In genomic region chr2:73982140-73982617, GRCh38 we compare ENCODE assay signal across 10 cellular contexts. TPM values are rescaled to one million over a fixed set of nuclear protein-coding genes. Genes with fewer than 3 reads are reported as not detected.
DNase-seq lines count a peak whose midpoint lies in the region; ATAC-seq, FAIRE-seq and TF ChIP-seq lines count a peak whose summit lies in the region.
"Had no signal": no experiment of that assay in that cellular context is flagged by ENCODE, and none has a peak within 500 bp of the region (broad histone marks: within the 10 kb centered on the region; RNA-seq: fewer than 3 reads in every experiment).

No MANE protein-coding gene starts in this region.

- intact Hi-C loops in HepG2 (cut with micrococcal nuclease; ENCODE audit: unreplicated experiment) (loop anchor here (5.0 kb wide), 2 partner anchors 55 to 100 kb away; partner anchors contain the start of gene DGUOK), right lobe of liver (cut with DNase I) (no loop called here), left colon (cut with DNase I, micrococcal nuclease) (loop anchor here in 1 of 2 donors (5.0 kb wide), 1 partner anchor 55 kb away; the partner anchor contains the start of gene DGUOK)

- peak overlapping the region; percentile 21 for H3K4me3 Mint-ChIP-seq in astrocyte (ENCODE audit: unreplicated experiment)

- H3K36me3 ChIP-seq in HepG2 (replicated peaks in 1 of 2; ENCODE audit: control insufficient read depth in 1 of 2, insufficient read depth in 2 of 2, low read length in 2 of 2) (no peaks in the 10 kb centered on the region), right lobe of liver (no peaks in the 10 kb centered on the region), astrocyte (ENCODE audit: insufficient read depth, low read length) (no peaks in the 10 kb centered on the region)

- H3K4me1 ChIP-seq in HepG2 (ENCODE audit: insufficient read depth, low read length) (peaks cover 64% of the 10 kb centered on the region), right lobe of liver (peaks cover 0 to 35% (median 17%) of the 10 kb centered on the region in 4 donors), astrocyte (ENCODE audit: insufficient read depth, low read length) (peaks cover 31% of the 10 kb centered on the region)

- H3K27ac ChIP-seq in HepG2 (ENCODE audit: extremely low read length, insufficient read depth, low read length) (no peak overlapping the region), right lobe of liver (no peak overlapping the region), astrocyte (ENCODE audit: low read depth, low read length) (no peak overlapping the region)

- ATAC-seq in HepG2 (no peak), right lobe of liver (no peak), left colon (peak; percentile 6), GM21619 (IDR thresholded peaks at IDR 0.05; ENCODE audit: unreplicated experiment) (no peak), GM21390 (IDR thresholded peaks at IDR 0.05; ENCODE audit: unreplicated experiment) (no peak)

- H3K36me3 Mint-ChIP-seq in astrocyte (ENCODE audit: low read depth, unreplicated experiment), result peaks cover under 1% of the 10 kb centered on the region

- H3K79me2 ChIP-seq in HepG2 (ENCODE audit: insufficient read depth, low read length) (peaks cover 16% of the 10 kb centered on the region), astrocyte (ENCODE audit: insufficient read depth, low read length) (peaks cover 15% of the 10 kb centered on the region)

- TF ChIP-seq POLR2A in HepG2 (IDR thresholded peaks at IDR 0.05; ENCODE audit: insufficient read depth in 1 of 2, low read depth in 2 of 2, low read length in 2 of 2) (peak in 1 of 2 experiments; percentile 41; a peak in 1 of 4 replicates), right lobe of liver (IDR thresholded peaks at IDR 0.05) (no peak)

- H3K9me3 ChIP-seq in HepG2 (ENCODE audit: low read length) (no peaks in the 10 kb centered on the region), right lobe of liver (no peaks in the 10 kb centered on the region), astrocyte (ENCODE audit: insufficient read depth, low read depth, low read length) (no peaks in the 10 kb centered on the region)

- H3K4me3 ChIP-seq in HepG2 (replicated peaks in 1 of 3; ENCODE audit: insufficient read depth in 1 of 3, low read depth in 2 of 3, low read length in 3 of 3), result peak overlapping the region in 1 of 3 experiments; percentile 63; a peak in 1 of 6 replicates
- no peak overlapping the region for H3K4me3 ChIP-seq in right lobe of liver
- no peak overlapping the region for H3K4me3 ChIP-seq in astrocyte (ENCODE audit: insufficient read depth, low read depth, low read length)

- no peaks in the 10 kb centered on the region for H4K20me1 ChIP-seq in HepG2 (ENCODE audit: insufficient read depth, low read length)
- H4K20me1 ChIP-seq in astrocyte (ENCODE audit: insufficient read depth, low read length), result peaks cover 7% of the 10 kb centered on the region

- peak overlapping the region; percentile 91; the same call in 1 of the 2 replicates for H3K4me2 ChIP-seq in HepG2 (ENCODE audit: low read depth, low read length)
- H3K4me2 ChIP-seq in astrocyte (ENCODE audit: low read length), result peak overlapping the region; percentile 79

- DNase-seq in HepG2 (ENCODE audit: low spot score), result no peak
- no peak for DNase-seq in right lobe of liver
- peak; percentile 45 for DNase-seq in astrocyte (ENCODE audit: low read depth)
- DNase-seq in left colon, result peak; percentile 45 to 53
- no peak for DNase-seq in NCI-H1092 (lab: John Stamatoyannopoulos, UW)
- DNase-seq in GM19238 (ENCODE audit: insufficient read length, low spot score), result no peak
- DNase-seq: activated effector memory CD4-positive, alpha-beta T cell treated with Interleukin-2 at 50 U/mL for 16 hours had no signal

- H3K4me1 Mint-ChIP-seq in astrocyte (ENCODE audit: low read depth, unreplicated experiment), result peaks cover 31% of the 10 kb centered on the region

- no TSS peak for BruUV-seq in HepG2 (replicated peaks; lab: Mats Ljungman, UMichigan)

- no peak overlapping the region for H3K27ac Mint-ChIP-seq in astrocyte (ENCODE audit: unreplicated experiment)

- TF ChIP-seq RAD21 in HepG2 (CRISPR knock-in tag; IDR thresholded peaks at IDR 0.05), result no peak

- peaks cover 8% of the 10 kb centered on the region for H3K27me3 Mint-ChIP-seq in astrocyte (ENCODE audit: low read depth, unreplicated experiment)

- in situ Hi-C loops in HepG2 (cut with HindIII; ENCODE audit: extremely low pct_ligation_motif_present, low pct_unique_long_range_greater_than_20kb), result no loop called here

- CTCF ChIA-PET in HepG2 (lab: Yijun Ruan, JAX; ENCODE audit: low intra/inter-chr PET ratio, low total read pairs), result no interaction called here

- POLR2A ChIA-PET in HepG2 (lab: Yijun Ruan, JAX), result interaction anchor here (1.9 kb wide), 1 partner anchor 138 kb away, joined by 5 read pairs; no protein-coding TSS in a partner anchor

- FAIRE-seq in HepG2 (lab: Jason Lieb, UNC), result no peak
- no peak for FAIRE-seq in astrocyte (lab: Jason Lieb, UNC)
- FAIRE-seq: HTR-8/SVneo had no signal

- no peak overlapping the region for H3K9ac ChIP-seq in HepG2 (ENCODE audit: insufficient read depth, low read depth, low read length)
- no peak overlapping the region for H3K9ac ChIP-seq in astrocyte (ENCODE audit: low read length)

- H2AFZ ChIP-seq in HepG2 (ENCODE audit: low read length) (no peak overlapping the region), astrocyte (ENCODE audit: low read depth, low read length) (no peak overlapping the region)

- no peaks in the 10 kb centered on the region for H3K9me3 Mint-ChIP-seq in astrocyte (ENCODE audit: unreplicated experiment)

- TF ChIP-seq EP300 in HepG2 (IDR thresholded peaks at IDR 0.05; ENCODE audit: low read depth in 2 of 2, low read length in 2 of 2) (no peak), HepG2 (CRISPR knock-in tag; IDR thresholded peaks at IDR 0.05; ENCODE audit: borderline replicate concordance) (no peak)

- H3K27me3 ChIP-seq in HepG2 (ENCODE audit: control insufficient read depth in 1 of 2, insufficient read depth in 2 of 2, low read length in 2 of 2) (peaks cover 0 to 49% of the 10 kb centered on the region in 2 experiments; a peak in 2 of 5 replicates), right lobe of liver (no peaks in the 10 kb centered on the region), astrocyte (ENCODE audit: insufficient read depth, low read length) (peaks cover 8% of the 10 kb centered on the region)

- TF ChIP-seq CTCF in HepG2 (CRISPR knock-in tag; IDR thresholded peaks at IDR 0.05) (no peak), right lobe of liver (IDR thresholded peaks at IDR 0.05) (no peak), astrocyte (IDR thresholded peaks at IDR 0.05; ENCODE audit: insufficient read depth, low read depth, low read length) (no peak)

- WGBS in HepG2 (ENCODE audit: low lambda C conversion rate), result 55% methylated on average over 7 of the region's 7 CpGs
- 53% methylated on average over 4 of the region's 7 CpGs for WGBS in right lobe of liver (ENCODE audit: insufficient coverage, low coverage, low lambda C conversion rate, missing lambda C conversion rate)

RNA-seq across cellular contexts. Expression of gene TET3, which starts 2.5 kb away (rescaled TPM):
- total RNA-seq in HepG2 (2016; rRNA removed; fragmentation: Illumina TruSeq; extraction: Trizol) (6.8 TPM in 2 replicates), right lobe of liver (1 to 10 TPM; 3.7 to 6.8 (median 5.1) TPM), astrocyte (32.8 and 39.9 TPM in 2 replicates), left colon (10 to 100 TPM; 21.0 to 29.4 TPM)
- total RNA-seq in HepG2 (2016; cell fraction: cytosol; rRNA removed; fragmentation: Illumina TruSeq; extraction: Trizol; ENCODE audit: low read depth), result 0.71 and 1.2 TPM in 2 replicates
- 6.1 and 7.2 TPM in 2 replicates for total RNA-seq in HepG2 (2016; cell fraction: insoluble cytoplasmic fraction; rRNA removed; fragmentation: Illumina TruSeq; extraction: Trizol)
- total RNA-seq in HepG2 (2016; cell fraction: membrane; rRNA removed; fragmentation: Illumina TruSeq; extraction: Trizol), result 2.4 and 2.7 TPM in 2 replicates
- 12.1 and 16.6 TPM in 2 replicates for total RNA-seq in HepG2 (2016; cell fraction: nucleus; rRNA removed; fragmentation: Illumina TruSeq; extraction: Trizol)
- polyA plus RNA-seq in HepG2 (2011; rRNA removed), result 4.3 and 4.7 TPM in 2 replicates
- 1.7 and 2.0 TPM in 2 replicates for polyA plus RNA-seq in HepG2 (2011; cell fraction: cytosol; rRNA removed)
- 19.7 and 21.9 TPM in 2 replicates for polyA plus RNA-seq in HepG2 (2011; cell fraction: nucleus; rRNA removed)
- polyA plus RNA-seq in HepG2 (2012), result 6.0 and 7.3 TPM in 2 replicates
- 0.26 and 0.32 TPM in 2 replicates for polyA plus RNA-seq in HepG2 (2016; cell fraction: cytosol; fragmentation: Illumina TruSeq; extraction: Trizol; ENCODE audit: low read depth)
- 4.5 and 5.7 TPM in 2 replicates for polyA plus RNA-seq in HepG2 (2016; cell fraction: insoluble cytoplasmic fraction; fragmentation: Illumina TruSeq; extraction: Trizol; ENCODE audit: low read depth)
- 0.63 and 0.87 TPM in 2 replicates for polyA plus RNA-seq in HepG2 (2016; cell fraction: membrane; fragmentation: Illumina TruSeq; extraction: Trizol; ENCODE audit: low read depth)
- 24.0 and 27.9 TPM in 2 replicates for polyA plus RNA-seq in HepG2 (2016; cell fraction: nucleus; fragmentation: Illumina TruSeq; extraction: Trizol; ENCODE audit: insufficient read depth, low read depth)
- 7.6 and 10.7 TPM in 2 replicates for polyA minus RNA-seq in HepG2 (2011; rRNA and poly(A)+ RNA removed; ENCODE audit: low replicate concordance)
- 3.4 and 4.2 TPM in 2 replicates for polyA minus RNA-seq in HepG2 (2011; cell fraction: cytosol; rRNA and poly(A)+ RNA removed)
- polyA minus RNA-seq in HepG2 (2011; cell fraction: nucleus; rRNA and poly(A)+ RNA removed), result 14.0 and 14.5 TPM in 2 replicates

RNA-seq across cellular contexts. Expression of gene DGUOK, which starts 55.5 kb away (rescaled TPM):
- total RNA-seq in HepG2 (2016; rRNA removed; fragmentation: Illumina TruSeq; extraction: Trizol), result 105 and 130 TPM in 2 replicates
- total RNA-seq in HepG2 (2016; cell fraction: cytosol; rRNA removed; fragmentation: Illumina TruSeq; extraction: Trizol; ENCODE audit: low read depth), result 22.6 and 22.7 TPM in 2 replicates
- total RNA-seq in HepG2 (2016; cell fraction: insoluble cytoplasmic fraction; rRNA removed; fragmentation: Illumina TruSeq; extraction: Trizol), result 106 and 144 TPM in 2 replicates
- total RNA-seq in HepG2 (2016; cell fraction: membrane; rRNA removed; fragmentation: Illumina TruSeq; extraction: Trizol), result 48.1 and 55.5 TPM in 2 replicates
- total RNA-seq in HepG2 (2016; cell fraction: nucleus; rRNA removed; fragmentation: Illumina TruSeq; extraction: Trizol), result 47.4 and 51.2 TPM in 2 replicates
- 124 and 137 TPM in 2 replicates for polyA plus RNA-seq in HepG2 (2011; rRNA removed)
- 118 and 121 TPM in 2 replicates for polyA plus RNA-seq in HepG2 (2011; cell fraction: cytosol; rRNA removed)
- polyA plus RNA-seq in HepG2 (2011; cell fraction: nucleus; rRNA removed), result 36.3 and 40.1 TPM in 2 replicates
- 107 and 124 TPM in 2 replicates for polyA plus RNA-seq in HepG2 (2012)
- 26.7 and 29.0 TPM in 2 replicates for polyA plus RNA-seq in HepG2 (2016; cell fraction: cytosol; fragmentation: Illumina TruSeq; extraction: Trizol; ENCODE audit: low read depth)
- polyA plus RNA-seq in HepG2 (2016; cell fraction: insoluble cytoplasmic fraction; fragmentation: Illumina TruSeq; extraction: Trizol; ENCODE audit: low read depth), result 184 and 199 TPM in 2 replicates
- 57.6 and 62.2 TPM in 2 replicates for polyA plus RNA-seq in HepG2 (2016; cell fraction: membrane; fragmentation: Illumina TruSeq; extraction: Trizol; ENCODE audit: low read depth)
- 105 and 115 TPM in 2 replicates for polyA plus RNA-seq in HepG2 (2016; cell fraction: nucleus; fragmentation: Illumina TruSeq; extraction: Trizol; ENCODE audit: insufficient read depth, low read depth)
- 25.9 and 35.0 TPM in 2 replicates for polyA minus RNA-seq in HepG2 (2011; rRNA and poly(A)+ RNA removed; ENCODE audit: low replicate concordance)
- 23.1 and 30.6 TPM in 2 replicates for polyA minus RNA-seq in HepG2 (2011; cell fraction: cytosol; rRNA and poly(A)+ RNA removed)
- polyA minus RNA-seq in HepG2 (2011; cell fraction: nucleus; rRNA and poly(A)+ RNA removed), result 23.6 and 37.7 TPM in 2 replicates
- total RNA-seq in right lobe of liver, result 10 to 100 TPM; 16.6 to 33.1 (median 22.6) TPM
- total RNA-seq in astrocyte, result 84.8 and 86.3 TPM in 2 replicates
- total RNA-seq in left colon, result 10 to 100 TPM; 47.4 to 52.6 TPM

Comparison
In these comparisons a context has a peak if more than half of its experiments do, and no peak if none do; other contexts are left out.
1. DNase-seq: peak in astrocyte (single experiment) and left colon (2 of 2); none in HepG2 (single experiment), right lobe of liver (0 of 3), NCI-H1092 (single experiment) and GM19238 (single experiment).